ENCODE assay signal across 20 cellular contexts in genomic region chr21:25626752-25627151, GRCh38. TPM values are rescaled to one million over a fixed set of nuclear protein-coding genes. Genes with fewer than 3 reads are reported as not detected.
DNase-seq lines count a peak whose midpoint lies in the region; ATAC-seq, FAIRE-seq and TF ChIP-seq lines count a peak whose summit lies in the region.
"Had no signal": no experiment of that assay in that cellular context is flagged by ENCODE, and none has a peak within 500 bp of the region (broad histone marks: within the 10 kb centered on the region; RNA-seq: fewer than 3 reads in every experiment).

No MANE protein-coding gene starts in this region.

- H3K27ac ChIP-seq in mammary epithelial cell (ENCODE audit: insufficient read depth, low read depth, low read length) (no peak overlapping the region), K562 (ENCODE audit: extremely low read depth, low read depth, low read length) (no peak overlapping the region), testis (peak overlapping the region; percentile 26 to 41)
- H3K27ac ChIP-seq: GM23248 had no signal

- no peaks in the 10 kb centered on the region for H3K4me1 ChIP-seq in mammary epithelial cell (ENCODE audit: insufficient read depth, low read length)
- H3K4me1 ChIP-seq in K562 (replicated peaks in 1 of 2; ENCODE audit: control insufficient read depth in 2 of 2, insufficient read depth in 2 of 2, low read length in 2 of 2) = no peaks in the 10 kb centered on the region
- peaks cover 11% of the 10 kb centered on the region for H3K4me1 ChIP-seq in testis

- H2AFZ ChIP-seq in mammary epithelial cell (ENCODE audit: low read depth, low read length) = no peak overlapping the region
- H2AFZ ChIP-seq in K562 (ENCODE audit: low read depth, low read length) = no peak overlapping the region
- H2AFZ ChIP-seq: GM23248 had no signal

- POLR2A ChIA-PET in MCF 10A (lab: Yijun Ruan, JAX) = no interaction called here
- POLR2A ChIA-PET in K562 (lab: Yijun Ruan, JAX) = interaction anchor here (0.6 kb wide), 1 partner anchor 26 kb away, joined by 3 read pairs; no protein-coding TSS in a partner anchor

- no peaks in the 10 kb centered on the region for H3K4me1 Mint-ChIP-seq in MCF 10A (ENCODE audit: insufficient read depth, unreplicated experiment)
- H3K4me1 Mint-ChIP-seq: activated naive CD8-positive, alpha-beta T cell treated with anti-CD3 and anti-CD28 coated beads for 36 hours; memory B cell; nephron progenitor cell had no signal

- H3K9me3 ChIP-seq in mammary epithelial cell (replicated peaks; ENCODE audit: insufficient read depth, low read length) = no peaks in the 10 kb centered on the region
- no peaks in the 10 kb centered on the region for H3K9me3 ChIP-seq in K562 (replicated peaks; ENCODE audit: control insufficient read depth, insufficient read depth, low read depth, low read length)
- no peaks in the 10 kb centered on the region for H3K9me3 ChIP-seq in testis

- FAIRE-seq in K562 (lab: Jason Lieb, UNC) (no peak), H54 (lab: Jason Lieb, UNC) (no peak)

- CTCF ChIA-PET in MCF 10A (lab: Yijun Ruan, JAX) = interaction anchor here (0.7 to 5.4 kb wide), 3 partner anchors 10 to 83 kb away, joined by 3 to 19 read pairs (median 4); no protein-coding TSS in a partner anchor
- CTCF ChIA-PET in mammary epithelial cell (lab: Charles Lee; ENCODE audit: low non-redundant PET) = no interaction called here
- CTCF ChIA-PET in K562 (lab: Yijun Ruan, JAX; ENCODE audit: low intra/inter-chr PET ratio) = no interaction called here

- no peak for ATAC-seq in K562

- intact Hi-C loops in MCF 10A (cut with micrococcal nuclease) (no loop called here), mammary epithelial cell (cut with micrococcal nuclease) (no loop called here), K562 (cut with micrococcal nuclease) (no loop called here), testis (cut with DNase I; ENCODE audit: low total_unique reads) (no loop called here)

- H3K9ac ChIP-seq in mammary epithelial cell (ENCODE audit: insufficient read depth, low read length) (no peak overlapping the region), K562 (ENCODE audit: insufficient read depth in 1 of 2, low read depth in 2 of 2, low read length in 2 of 2) (no peak overlapping the region)
- H3K9ac ChIP-seq: GM23248 had no signal

- no peak overlapping the region for H3K27ac Mint-ChIP-seq in MCF 10A (ENCODE audit: low read depth, unreplicated experiment)
- H3K27ac Mint-ChIP-seq: activated naive CD8-positive, alpha-beta T cell treated with anti-CD3 and anti-CD28 coated beads for 36 hours; activated T-cell treated with anti-CD3 and anti-CD28 coated beads, Interleukin-2, amount 50 U/mL, for 24 hours; memory B cell; nephron progenitor cell had no signal

- H3K9me1 ChIP-seq in K562 (ENCODE audit: control insufficient read depth, insufficient read depth, low read length) = no peaks in the 10 kb centered on the region

- H3K27me3 Mint-ChIP-seq in MCF 10A (ENCODE audit: insufficient read depth, unreplicated experiment) = no peaks in the 10 kb centered on the region
- H3K27me3 Mint-ChIP-seq: activated naive CD8-positive, alpha-beta T cell treated with anti-CD3 and anti-CD28 coated beads for 36 hours; activated T-cell treated with anti-CD3 and anti-CD28 coated beads, Interleukin-2, amount 50 U/mL, for 24 hours; memory B cell had no signal

- H3K36me3 ChIP-seq in mammary epithelial cell (ENCODE audit: insufficient read depth, low read length) (no peaks in the 10 kb centered on the region), K562 (ENCODE audit: control insufficient read depth, insufficient read depth, low read length) (no peaks in the 10 kb centered on the region), testis (ENCODE audit: low read depth, missing control alignments) (no peaks in the 10 kb centered on the region)

- 46% methylated on average over 2 of the region's 2 CpGs for WGBS in mammary epithelial cell (ENCODE audit: low coverage, missing lambda C conversion rate)
- WGBS in K562 (ENCODE audit: insufficient coverage, low coverage, missing lambda C conversion rate) = 0% methylated on average over 2 of the region's 2 CpGs
- WGBS in testis, 2 donors = 42 to 44% methylated on average over 2 of the region's 2 CpGs

- H3K4me2 ChIP-seq in mammary epithelial cell (ENCODE audit: insufficient read depth, low read depth, low read length) = no peak overlapping the region
- no peak overlapping the region for H3K4me2 ChIP-seq in K562 (ENCODE audit: insufficient read depth, low read length)

- TF ChIP-seq POLR2A in K562 (conservative IDR thresholded peaks at IDR 0.05) (no peak), testis (IDR thresholded peaks at IDR 0.05) (no peak), H54 (IDR thresholded peaks at IDR 0.05; ENCODE audit: low read depth, low read length) (no peak)

- H3K79me2 ChIP-seq in mammary epithelial cell (ENCODE audit: insufficient read depth, low read length) (no peaks in the 10 kb centered on the region), K562 (ENCODE audit: control insufficient read depth, insufficient read depth, low read length) (no peaks in the 10 kb centered on the region)

- dilution Hi-C loops in mammary epithelial cell (cut with HindIII; ENCODE audit: low sequenced_read_pairs) = no loop called here

- H3K36me3 Mint-ChIP-seq in MCF 10A (ENCODE audit: insufficient read depth, unreplicated experiment) = no peaks in the 10 kb centered on the region
- H3K36me3 Mint-ChIP-seq: activated naive CD8-positive, alpha-beta T cell treated with anti-CD3 and anti-CD28 coated beads for 36 hours; memory B cell had no signal

- TF ChIP-seq CTCF in MCF 10A (IDR thresholded peaks at IDR 0.05; ENCODE audit: unreplicated experiment) (no peak), mammary epithelial cell (conservative IDR thresholded peaks at IDR 0.05 in 1 of 2, IDR thresholded peaks at IDR 0.05 in 1 of 2; ENCODE audit: extremely low read depth in 1 of 2, insufficient read depth in 1 of 2, low read depth in 1 of 2, low read length in 2 of 2) (no peak), K562 (IDR thresholded peaks at IDR 0.05 in 2 of 3, conservative IDR thresholded peaks at IDR 0.05 in 1 of 3; ENCODE audit: insufficient read depth in 2 of 3, low read depth in 1 of 3, low read length in 3 of 3) (no peak), testis (IDR thresholded peaks at IDR 0.05) (no peak)

- DNase-seq in MCF 10A (ENCODE audit: unreplicated experiment) (peak; percentile 45), mammary epithelial cell (no peak), K562 (ENCODE audit: extremely low read depth in 1 of 4, low spot score in 3 of 4) (no peak), iPS-NIHi11 (ENCODE audit: low spot score) (peak; percentile 13), testis (peak; percentile 50), KBM-7 (no peak), H54 (ENCODE audit: insufficient read length, low spot score) (no peak)
- no peak for DNase-seq in stimulated activated naive CD4-positive, alpha-beta T cell (lab: John Stamatoyannopoulos, UW)
- DNase-seq: activated CD4-positive, alpha-beta T cell treated with anti-CD3 and anti-CD28 coated beads, Interleukin-2, amount 50 U/mL, for 48 hours; activated naive CD8-positive, alpha-beta T cell treated with anti-CD3 and anti-CD28 coated beads for 36 hours; activated T-cell treated with anti-CD3 and anti-CD28 coated beads, Interleukin-2, amount 50 U/mL, for 24 hours; central memory CD4-positive, alpha-beta T cell; effector memory CD4-positive, alpha-beta T cell; GM23248; KG1; NCI-H1105; nephron progenitor cell; retina; stimulated activated CD4-positive, alpha-beta T cell treated with anti-CD3 and anti-CD28 coated beads, Interleukin-2, amount 100 ng/mL, for 24 hours had no signal

- H3K4me3 Mint-ChIP-seq in MCF 10A (ENCODE audit: unreplicated experiment) = no peak overlapping the region
- H3K4me3 Mint-ChIP-seq: activated naive CD8-positive, alpha-beta T cell treated with anti-CD3 and anti-CD28 coated beads for 36 hours; activated T-cell treated with anti-CD3 and anti-CD28 coated beads, Interleukin-2, amount 50 U/mL, for 24 hours; memory B cell; nephron progenitor cell had no signal

- no peaks in the 10 kb centered on the region for H3K9me3 Mint-ChIP-seq in MCF 10A (ENCODE audit: unreplicated experiment)
- H3K9me3 Mint-ChIP-seq: activated naive CD8-positive, alpha-beta T cell treated with anti-CD3 and anti-CD28 coated beads for 36 hours; activated T-cell treated with anti-CD3 and anti-CD28 coated beads, Interleukin-2, amount 50 U/mL, for 24 hours; memory B cell; nephron progenitor cell had no signal

- H3K4me3 ChIP-seq in mammary epithelial cell (replicated peaks in 1 of 3; ENCODE audit: insufficient read depth in 1 of 3, low read depth in 2 of 3, low read length in 3 of 3) (no peak overlapping the region), K562 (no peak overlapping the region), testis (no peak overlapping the region)
- H3K4me3 ChIP-seq: GM23248 had no signal

- in situ Hi-C loops in mammary epithelial cell (cut with MboI; ENCODE audit: low sequenced_read_pairs in 2 of 2) = no loop called here
- in situ Hi-C loops in K562 (cut with MboI) = no loop called here
- in situ Hi-C loops in KBM-7 (cut with MboI; ENCODE audit: low pct_unique_long_range_greater_than_20kb, low sequenced_read_pairs) = no loop called here

- TF ChIP-seq EP300 in K562 (IDR thresholded peaks at IDR 0.05; ENCODE audit: low read length) = no peak

- H3K27me3 ChIP-seq in mammary epithelial cell (ENCODE audit: insufficient read depth, low read length) = no peaks in the 10 kb centered on the region
- no peaks in the 10 kb centered on the region; a peak in 2 of 5 replicates for H3K27me3 ChIP-seq in K562 (ENCODE audit: control insufficient read depth in 2 of 2, insufficient read depth in 2 of 2, low read length in 2 of 2)
- no peaks in the 10 kb centered on the region for H3K27me3 ChIP-seq in testis

- TF ChIP-seq RAD21 in K562 (CRISPR knock-in tag; conservative IDR thresholded peaks at IDR 0.05 in 1 of 2, IDR thresholded peaks at IDR 0.05 in 1 of 2) = no peak

- no peaks in the 10 kb centered on the region for H4K20me1 ChIP-seq in mammary epithelial cell (ENCODE audit: insufficient read depth, low read length)
- no peaks in the 10 kb centered on the region for H4K20me1 ChIP-seq in K562 (replicated peaks; ENCODE audit: control insufficient read depth, insufficient read depth, low read length)

- no TSS peak for BruUV-seq in MCF 10A (replicated peaks; lab: Mats Ljungman, UMichigan)
- BruUV-seq in mammary epithelial cell (replicated peaks; lab: Mats Ljungman, UMichigan) = no TSS peak
- BruUV-seq in K562 (replicated peaks; lab: Mats Ljungman, UMichigan) = no TSS peak

RNA-seq across cellular contexts. Expression of gene JAM2, which starts 12.3 kb away (rescaled TPM):
- 0.07 TPM in 1 of 2 replicates, not detected in the other for total RNA-seq in MCF 10A (2022)
- under 1 TPM in 1 of 2 donors, not detected in 1; 0.17 TPM for total RNA-seq in mammary epithelial cell
- 0.01 TPM for polyA plus RNA-seq in mammary epithelial cell
- polyA minus RNA-seq in mammary epithelial cell = not detected
- 0.30 TPM in 1 of 2 replicates, not detected in the other for total RNA-seq in K562 (2011; cell fraction: chromatin; rRNA removed; ENCODE audit: low replicate concordance)
- not detected in 2 replicates for total RNA-seq in K562 (2011; cell fraction: nucleolus; rRNA removed)
- not detected in 2 replicates for total RNA-seq in K562 (2011; cell fraction: nucleoplasm; rRNA removed)
- total RNA-seq in K562 (2014; rRNA removed) = not detected in 2 replicates
- not detected in 2 replicates for total RNA-seq in K562 (2014; rRNA removed; fragmentation: Illumina TruSeq; extraction: Trizol)
- not detected in 2 replicates for total RNA-seq in K562 (2015; rRNA removed; fragmentation: Illumina TruSeq; extraction: Trizol)
- total RNA-seq in K562 (2021) = not detected in 2 replicates
- not detected in 2 replicates for polyA plus RNA-seq in K562 (2011; rRNA removed)
- 0.16 TPM in 1 of 2 replicates, not detected in the other for polyA plus RNA-seq in K562 (2011; cell fraction: cytosol; rRNA removed)
- 0.09 and 0.15 TPM in 2 replicates for polyA plus RNA-seq in K562 (2011; cell fraction: nucleus; rRNA removed)
- 0.12 and 0.13 TPM in 2 replicates for polyA plus RNA-seq in K562 (2012)
- not detected in 2 replicates for polyA plus RNA-seq in K562 (2014; fragmentation: Illumina TruSeq; extraction: Trizol)
- under 1 TPM; 0.03 to 0.08 TPM for polyA plus RNA-seq in K562 (2014; fragmentation: Nextera tagmentation; extraction: Ambion mirVana)
- polyA plus RNA-seq in K562 (2014; rRNA removed) = 0.07 TPM in 1 of 2 replicates, not detected in the other
- polyA minus RNA-seq in K562 (2011; rRNA and poly(A)+ RNA removed) = not detected in 2 replicates
- not detected in 2 replicates for polyA minus RNA-seq in K562 (2011; cell fraction: cytosol; rRNA and poly(A)+ RNA removed)
- not detected in 2 replicates for polyA minus RNA-seq in K562 (2011; cell fraction: nucleus; rRNA and poly(A)+ RNA removed)
- 10 to 100 TPM; 91.1 to 93.5 TPM for total RNA-seq in testis
- 76.2 TPM for polyA plus RNA-seq in testis (ENCODE audit: insufficient read depth, low read depth, low replicate concordance)

RNA-seq across cellular contexts. Expression of gene MRPL39, which starts 19.5 kb away (rescaled TPM):
- total RNA-seq in MCF 10A (2022) (29.2 and 37.1 TPM in 2 replicates), mammary epithelial cell (10 to 100 TPM; 26.2 to 53.8 TPM), K562 (2014; rRNA removed) (72.5 and 105 TPM in 2 replicates), K562 (2014; rRNA removed; fragmentation: Illumina TruSeq; extraction: Trizol) (105 and 114 TPM in 2 replicates), K562 (2015; rRNA removed; fragmentation: Illumina TruSeq; extraction: Trizol) (94.2 and 109 TPM in 2 replicates), K562 (2021) (65.4 and 71.7 TPM in 2 replicates), testis (10 to 100 TPM; 35.5 to 48.8 TPM)
- polyA plus RNA-seq in mammary epithelial cell (37.9 TPM), K562 (2011; rRNA removed) (68.1 and 99.0 TPM in 2 replicates), K562 (2014; fragmentation: Illumina TruSeq; extraction: Trizol) (84.8 and 95.9 TPM in 2 replicates), K562 (2014; fragmentation: Nextera tagmentation; extraction: Ambion mirVana) (100 to 1,000 TPM; 234 to 247 TPM), K562 (2014; rRNA removed) (94.8 and 109 TPM in 2 replicates), testis (ENCODE audit: insufficient read depth, low read depth, low replicate concordance) (66.7 TPM)
- 15.7 TPM for polyA minus RNA-seq in mammary epithelial cell
- total RNA-seq in K562 (2011; cell fraction: chromatin; rRNA removed; ENCODE audit: low replicate concordance) = 11.5 and 18.0 TPM in 2 replicates
- total RNA-seq in K562 (2011; cell fraction: nucleolus; rRNA removed) = 9.7 and 12.1 TPM in 2 replicates
- total RNA-seq in K562 (2011; cell fraction: nucleoplasm; rRNA removed) = 14.7 and 18.0 TPM in 2 replicates
- polyA plus RNA-seq in K562 (2011; cell fraction: cytosol; rRNA removed) = 18.8 and 32.3 TPM in 2 replicates
- polyA plus RNA-seq in K562 (2011; cell fraction: nucleus; rRNA removed) = 12.7 and 22.2 TPM in 2 replicates
- 43.3 and 88.3 TPM in 2 replicates for polyA plus RNA-seq in K562 (2012)
- polyA minus RNA-seq in K562 (2011; rRNA and poly(A)+ RNA removed) = 82.5 and 93.5 TPM in 2 replicates
- 17.1 and 26.2 TPM in 2 replicates for polyA minus RNA-seq in K562 (2011; cell fraction: cytosol; rRNA and poly(A)+ RNA removed)
- polyA minus RNA-seq in K562 (2011; cell fraction: nucleus; rRNA and poly(A)+ RNA removed) = 13.2 and 27.8 TPM in 2 replicates

Comparison
In these comparisons a context has a peak if more than half of its experiments do, and no peak if none do; other contexts are left out.
1. DNase-seq: peak in MCF 10A (single experiment), iPS-NIHi11 (single experiment) and testis (single experiment); none in mammary epithelial cell (single experiment), K562 (0 of 4), KBM-7 (single experiment), stimulated activated naive CD4-positive, alpha-beta T cell (0 of 6) and H54 (single experiment).
2. H3K27ac ChIP-seq: peak in testis (2 of 2); none in mammary epithelial cell (single experiment) and K562 (single experiment).
3. RNA of gene JAM2, which starts 12.3 kb away (total RNA-seq): 91.1 to 93.5 TPM in testis; 0.17 TPM in mammary epithelial cell, 0.07 TPM in MCF 10A and 0.30 TPM in K562; every median in the first group is over 10 times any median in the second.